Comparison of ENCODE assay signal across 20 cellular contexts in genomic region chr6:39209908-39210307, GRCh38. TPM values are rescaled to one million over a fixed set of nuclear protein-coding genes. Genes with fewer than 3 reads are reported as not detected.
DNase-seq lines count a peak whose midpoint lies in the region; ATAC-seq and TF ChIP-seq lines count a peak whose summit lies in the region.
"Had no signal": no experiment of that assay in that cellular context is flagged by ENCODE, and none has a peak within 500 bp of the region (broad histone marks: within the 10 kb centered on the region; RNA-seq: fewer than 3 reads in every experiment).

No MANE protein-coding gene starts in this region.

- WGBS in esophagus squamous epithelium, 2 donors: 23 to 33% methylated on average over 4 to 5 of the region's 6 CpGs

- no peak overlapping the region for H3K4me3 ChIP-seq in PC-9
- H3K4me3 ChIP-seq in esophagus squamous epithelium: no peak overlapping the region
- H3K4me3 ChIP-seq: gastrocnemius medialis, skin epidermis had no signal

- no peaks in the 10 kb centered on the region for H3K27me3 Mint-ChIP-seq in stimulated activated naive CD8-positive, alpha-beta T cell treated with anti-CD3 and anti-CD28 coated beads, Interleukin-15, Interleukin-2, amounts not matched to agents 100 ng/mL and 50 ng/mL, for 24 hours
- H3K27me3 Mint-ChIP-seq: CD4-positive, alpha-beta memory T cell had no signal

- peaks cover 23% of the 10 kb centered on the region for H3F3A ChIP-seq in PC-9 (ENCODE audit: insufficient read depth, low read depth)

- CTCF ChIA-PET in PC-9 (lab: Charles Lee): no interaction called here

- peaks cover 23% of the 10 kb centered on the region for H3K36me3 Mint-ChIP-seq in stimulated activated naive CD8-positive, alpha-beta T cell treated with anti-CD3 and anti-CD28 coated beads, Interleukin-15, Interleukin-2, amounts not matched to agents 100 ng/mL and 50 ng/mL, for 24 hours (ENCODE audit: low read depth)
- H3K36me3 Mint-ChIP-seq: CD4-positive, alpha-beta memory T cell; IgD-negative memory B cell; memory B cell had no signal

- H3K27me3 ChIP-seq in PC-9 (ENCODE audit: insufficient read depth, low read depth) (no peaks in the 10 kb centered on the region), esophagus squamous epithelium (no peaks in the 10 kb centered on the region)
- H3K27me3 ChIP-seq: gastrocnemius medialis had no signal

- no peak for ATAC-seq in omental fat pad (ENCODE audit: low FRiP score)
- ATAC-seq: gastrocnemius medialis had no signal

- intact Hi-C loops in PC-9 (cut with micrococcal nuclease; ENCODE audit: unreplicated experiment): no loop called here
- intact Hi-C loops in esophagus squamous epithelium (cut with DNase I): no loop called here

- H3K79me2 ChIP-seq in PC-9 (ENCODE audit: low read depth): peaks cover 99% of the 10 kb centered on the region

- H3K9me3 ChIP-seq in PC-9 (ENCODE audit: insufficient read depth, low read depth): no peaks in the 10 kb centered on the region
- no peaks in the 10 kb centered on the region for H3K9me3 ChIP-seq in esophagus squamous epithelium
- H3K9me3 ChIP-seq: gastrocnemius medialis had no signal

- no peak overlapping the region for H2AFZ ChIP-seq in PC-9

- H3K4me2 ChIP-seq in PC-9: peak overlapping the region; percentile 51

- no peak for TF ChIP-seq CTCF in PC-9 (conservative IDR thresholded peaks at IDR 0.05)
- TF ChIP-seq CTCF in esophagus squamous epithelium (IDR thresholded peaks at IDR 0.05): no peak
- no peak for TF ChIP-seq CTCF in omental fat pad (IDR thresholded peaks at IDR 0.05)

- BruUV-seq in PC-9 (replicated peaks; lab: Mats Ljungman, UMichigan): no TSS peak

- no peaks in the 10 kb centered on the region for H3K9me3 Mint-ChIP-seq in stimulated activated naive CD8-positive, alpha-beta T cell treated with anti-CD3 and anti-CD28 coated beads, Interleukin-15, Interleukin-2, amounts not matched to agents 100 ng/mL and 50 ng/mL, for 24 hours
- H3K9me3 Mint-ChIP-seq: CD4-positive, alpha-beta memory T cell; memory B cell had no signal

- peak overlapping the region; percentile 54 for H3K27ac Mint-ChIP-seq in stimulated activated naive CD8-positive, alpha-beta T cell treated with anti-CD3 and anti-CD28 coated beads, Interleukin-15, Interleukin-2, amounts not matched to agents 100 ng/mL and 50 ng/mL, for 24 hours
- H3K27ac Mint-ChIP-seq: CD4-positive, alpha-beta memory T cell; IgD-negative memory B cell; memory B cell had no signal

- DNase-seq in SIG-M5 treated with dmso at 0.1 percent for 504 hours (lab: John Stamatoyannopoulos, UW; ENCODE audit: unreplicated experiment) (peak; percentile 9), SIG-M5 (lab: John Stamatoyannopoulos, UW) (no peak), PC-9 (no peak), esophagus squamous epithelium (lab: John Stamatoyannopoulos, UW) (no peak), omental fat pad (ENCODE audit: low spot score) (no peak), SHP77 treated with DMSO at 0.1 percent for 48 hours (lab: John Stamatoyannopoulos, UW) (no peak), dermis blood vessel endothelial cell (no peak)
- DNase-seq: 8988T; CD4-positive, alpha-beta memory T cell; cerebellar nuclear complex; EL; gastrocnemius medialis; NCI-H1417; occipital lobe; stimulated activated naive CD4-positive, alpha-beta T cell had no signal

- H3K9me2 ChIP-seq in PC-9 (ENCODE audit: insufficient read depth): no peaks in the 10 kb centered on the region

- no peak overlapping the region for H3K4me3 Mint-ChIP-seq in stimulated activated naive CD8-positive, alpha-beta T cell treated with anti-CD3 and anti-CD28 coated beads, Interleukin-15, Interleukin-2, amounts not matched to agents 100 ng/mL and 50 ng/mL, for 24 hours
- H3K4me3 Mint-ChIP-seq: CD4-positive, alpha-beta memory T cell; IgD-negative memory B cell; memory B cell had no signal

- POLR2A ChIA-PET in PC-9 (lab: Charles Lee; ENCODE audit: unreplicated experiment): no interaction called here

- H3K36me3 ChIP-seq in PC-9 (ENCODE audit: low read depth) (peaks cover 8% of the 10 kb centered on the region; the same call in 1 of the 2 replicates), esophagus squamous epithelium (peaks cover 0 to 10% (median 0%) of the 10 kb centered on the region in 3 donors)
- H3K36me3 ChIP-seq: gastrocnemius medialis had no signal

- H3K27ac ChIP-seq in PC-9 (peak overlapping the region; percentile 63), esophagus squamous epithelium (peak overlapping the region; percentile 36 to 80 (median 64))
- H3K27ac ChIP-seq: gastrocnemius medialis had no signal

- no peaks in the 10 kb centered on the region for H4K20me1 ChIP-seq in PC-9 (ENCODE audit: insufficient read depth)

- H3K4me1 Mint-ChIP-seq in stimulated activated naive CD8-positive, alpha-beta T cell treated with anti-CD3 and anti-CD28 coated beads, Interleukin-15, Interleukin-2, amounts not matched to agents 100 ng/mL and 50 ng/mL, for 24 hours (ENCODE audit: low read depth): peaks cover 29% of the 10 kb centered on the region
- H3K4me1 Mint-ChIP-seq: IgD-negative memory B cell, memory B cell had no signal

- no peak for TF ChIP-seq POLR2A in esophagus squamous epithelium (IDR thresholded peaks at IDR 0.05)

- H3K4me1 ChIP-seq in PC-9 (replicated peaks; ENCODE audit: insufficient read depth) (peaks cover 69% of the 10 kb centered on the region), esophagus squamous epithelium (peaks cover 16 to 83% (median 33%) of the 10 kb centered on the region in 3 donors)
- H3K4me1 ChIP-seq: gastrocnemius medialis had no signal

RNA-seq across cellular contexts. Expression of gene KCNK5, which starts 19.4 kb away (rescaled TPM):
- total RNA-seq in PC-9 (2021): 11.9 and 14.3 TPM in 2 replicates
- total RNA-seq in esophagus squamous epithelium: 10 to 100 TPM in 2 of 4 donors, 1 to 10 TPM in 2; 6.1 to 11.0 (median 8.7) TPM
- total RNA-seq in omental fat pad: 10 to 100 TPM in 1 of 4 donors, 1 to 10 TPM in 3; 1.7 to 10.9 (median 4.1) TPM
- 0.17 TPM in 1 of 2 replicates, not detected in the other for total RNA-seq in dermis blood vessel endothelial cell
- total RNA-seq: OCI-LY7 had no signal
